2 cellular contexts compared by ENCODE assay signal in genomic region chr22:38796262-38796957, GRCh38.
TF ChIP-seq lines count a peak whose summit lies in the region.

No MANE protein-coding gene starts in this region.

TF ChIP-seq in HEK293, 187 proteins besides CTCF, POLR2A, EP300 and RAD21:
- no peak for TF ChIP-seq ZNF529 (tag by site-specific recombination; IDR thresholded peaks at IDR 0.05; ENCODE audit: insufficient replicate concordance)
- TF ChIP-seq ZNF221 (tag by site-specific recombination; IDR thresholded peaks at IDR 0.05; ENCODE audit: borderline replicate concordance), result no peak
- TF ChIP-seq ZFHX2 (tag by site-specific recombination; conservative IDR thresholded peaks at IDR 0.05), result peak; percentile 84
- no peak for TF ChIP-seq ZNF792 (tag by site-specific recombination; IDR thresholded peaks at IDR 0.05)
- TF ChIP-seq REST (tag by site-specific recombination; IDR thresholded peaks at IDR 0.05), result no peak
- no peak for TF ChIP-seq ZNF302 (tag by site-specific recombination; IDR thresholded peaks at IDR 0.05; ENCODE audit: low read depth)
- TF ChIP-seq KLF17 (tag by site-specific recombination; IDR thresholded peaks at IDR 0.05), result no peak
- TF ChIP-seq ZNF184 (tag by site-specific recombination; IDR thresholded peaks at IDR 0.05), result no peak
- TF ChIP-seq EGR2 (tag by site-specific recombination; IDR thresholded peaks at IDR 0.05; ENCODE audit: low read depth), result peak; percentile 79; the same call in 1 of the 2 replicates
- no peak for TF ChIP-seq ZSCAN16 (tag by site-specific recombination; IDR thresholded peaks at IDR 0.05)
- no peak for TF ChIP-seq ZNF549 (tag by site-specific recombination; IDR thresholded peaks at IDR 0.05)
- no peak for TF ChIP-seq BCL11A (tag by site-specific recombination; IDR thresholded peaks at IDR 0.05; ENCODE audit: low read depth)
- no peak for TF ChIP-seq YY2 (tag by site-specific recombination; IDR thresholded peaks at IDR 0.05)
TF ChIP-seq in HEK293: peak in this region for 2.

TF ChIP-seq in HepG2, 621 proteins besides CTCF, POLR2A, EP300 and RAD21:
- TF ChIP-seq ELF1 (CRISPR knock-in tag; IDR thresholded peaks at IDR 0.05) (no peak), ZNF790 (CRISPR knock-in tag; IDR thresholded peaks at IDR 0.05; ENCODE audit: borderline replicate concordance) (no peak), RFXAP (CRISPR knock-in tag; IDR thresholded peaks at IDR 0.05; ENCODE audit: borderline replicate concordance) (no peak), PAWR (CRISPR knock-in tag; IDR thresholded peaks at IDR 0.05; ENCODE audit: borderline replicate concordance) (no peak), ZNF569 (CRISPR knock-in tag; IDR thresholded peaks at IDR 0.05; ENCODE audit: borderline replicate concordance) (no peak), DMAP1 (CRISPR knock-in tag; IDR thresholded peaks at IDR 0.05) (no peak), RELA (CRISPR knock-in tag; IDR thresholded peaks at IDR 0.05) (no peak), NFYC (CRISPR knock-in tag; IDR thresholded peaks at IDR 0.05) (no peak), IKZF1 (IDR thresholded peaks at IDR 0.05) (no peak), ZNF724P (CRISPR knock-in tag; IDR thresholded peaks at IDR 0.05; ENCODE audit: borderline replicate concordance) (no peak), STAG1 (CRISPR knock-in tag; IDR thresholded peaks at IDR 0.05) (no peak), SKIL (CRISPR knock-in tag; IDR thresholded peaks at IDR 0.05; ENCODE audit: borderline replicate concordance) (no peak), ESRRA (CRISPR knock-in tag; IDR thresholded peaks at IDR 0.05; ENCODE audit: low read depth) (no peak), ZNF567 (CRISPR knock-in tag; IDR thresholded peaks at IDR 0.05; ENCODE audit: borderline replicate concordance) (no peak), YEATS2 (CRISPR knock-in tag; IDR thresholded peaks at IDR 0.05; ENCODE audit: borderline replicate concordance) (no peak), GFI1 (CRISPR knock-in tag; IDR thresholded peaks at IDR 0.05; ENCODE audit: borderline replicate concordance) (no peak), ZNF777 (CRISPR knock-in tag; IDR thresholded peaks at IDR 0.05) (no peak)
TF ChIP-seq in HepG2: peak in this region for 0.
